22 cellular contexts compared by ENCODE assay signal in the genomic region with DNA sequence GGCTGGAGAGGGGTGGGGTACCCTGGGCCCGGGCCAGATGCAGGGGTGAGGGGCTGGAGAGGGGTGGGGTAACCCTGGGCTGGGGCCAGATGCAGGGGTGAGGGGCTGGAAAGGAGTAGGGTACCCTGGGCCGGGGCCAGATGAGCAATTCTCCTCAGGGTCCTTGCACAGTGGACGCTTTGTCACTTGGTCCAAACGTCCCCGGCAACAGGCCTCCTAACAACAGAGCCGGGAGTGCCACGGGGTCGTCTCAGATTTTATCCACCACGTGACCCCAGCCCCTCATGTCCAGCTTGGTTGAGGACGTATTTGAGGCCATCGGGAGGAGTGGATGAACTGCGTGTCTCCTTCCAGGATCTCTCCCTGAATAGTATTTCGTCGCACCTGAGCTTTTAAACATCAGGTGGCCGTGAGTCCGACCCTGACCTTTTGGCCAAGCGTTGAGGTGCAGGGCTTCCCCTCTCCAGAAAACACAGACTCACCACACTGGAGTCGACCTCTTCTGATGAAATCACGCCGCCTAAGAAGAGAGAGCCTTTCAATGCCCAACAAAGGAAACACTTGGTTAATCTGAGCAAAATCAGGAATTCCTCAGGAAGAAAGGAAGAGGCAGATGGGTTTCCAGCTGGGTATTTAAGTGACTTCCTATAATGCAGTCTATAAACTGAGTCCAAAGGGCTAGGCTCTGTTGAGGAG. TPM values are rescaled to one million over a fixed set of nuclear protein-coding genes. Genes with fewer than 3 reads are reported as not detected.
"Had no signal": no experiment of that assay in that cellular context is flagged by ENCODE, and none has a peak within 500 bp of the region (broad histone marks: within the 10 kb centered on the region; RNA-seq: fewer than 3 reads in every experiment).

No MANE protein-coding gene starts in this region.

- H3K27ac Mint-ChIP-seq: activated naive CD8-positive, alpha-beta T cell; naive B cell; stimulated activated naive CD8-positive, alpha-beta T cell treated with anti-CD3 and anti-CD28 coated beads, Interleukin-15, Interleukin-2, amounts not matched to agents 100 ng/mL and 50 ng/mL, for 24 hours; T-cell had no signal

- H3K4me1 Mint-ChIP-seq: naive B cell, T-cell had no signal

- DNase-seq: activated CD4-positive, alpha-beta T cell treated with anti-CD3 and anti-CD28 coated beads, Interleukin-2, amount 50 U/mL, for 48 hours; activated gamma-delta T cell; central memory CD4-positive, alpha-beta T cell; colonic mucosa; erythroblast; gastrocnemius medialis; heart left ventricle; left cardiac atrium; naive B cell; stimulated activated CD4-positive, alpha-beta T cell treated with anti-CD3 and anti-CD28 coated beads, Interleukin-4, amount 100 ng/mL, for 24 hours; stimulated activated CD8-positive, alpha-beta memory T cell treated with anti-CD3 and anti-CD28 coated beads, Interleukin-4, amount 100 ng/mL, for 48 hours; T-cell; T1000 had no signal

- ATAC-seq: gastrocnemius medialis, left cardiac atrium had no signal

- H3K4me3 ChIP-seq: body of pancreas, colonic mucosa, gastrocnemius medialis, heart left ventricle, SK-N-MC, skin epidermis had no signal

- H3K4me3 Mint-ChIP-seq: activated naive CD8-positive, alpha-beta T cell; naive B cell; stimulated activated naive CD8-positive, alpha-beta T cell treated with anti-CD3 and anti-CD28 coated beads, Interleukin-15, Interleukin-2, amounts not matched to agents 100 ng/mL and 50 ng/mL, for 24 hours; T-cell had no signal

- H3K27ac ChIP-seq: body of pancreas, colonic mucosa, gastrocnemius medialis, heart left ventricle, SK-N-MC, skin epidermis had no signal

- H3K27me3 Mint-ChIP-seq: stimulated activated naive CD8-positive, alpha-beta T cell treated with anti-CD3 and anti-CD28 coated beads, Interleukin-15, Interleukin-2, amounts not matched to agents 100 ng/mL and 50 ng/mL, for 24 hours had no signal

- H3K9me3 Mint-ChIP-seq: stimulated activated naive CD8-positive, alpha-beta T cell treated with anti-CD3 and anti-CD28 coated beads, Interleukin-15, Interleukin-2, amounts not matched to agents 100 ng/mL and 50 ng/mL, for 24 hours; T-cell had no signal

RNA-seq across cellular contexts. Expression of gene LRRC15, which starts 12.8 kb away (rescaled TPM):
- total RNA-seq: T-cell, temporal lobe had no signal

RNA-seq across cellular contexts. Expression of gene GP5, which starts 16.7 kb away (rescaled TPM):
- total RNA-seq: body of pancreas had no signal

RNA-seq across cellular contexts. Expression of gene CPN2, which starts 31.2 kb away (rescaled TPM):
- total RNA-seq: body of pancreas, left cardiac atrium, lung microvascular endothelial cell, mononuclear cell, temporal lobe, urinary bladder had no signal
